ENCODE assay signal across 24 cellular contexts in genomic region chr5:147731708-147732551, GRCh38. TPM values are rescaled to one million over a fixed set of nuclear protein-coding genes. Genes with fewer than 3 reads are reported as not detected.
"Had no signal": no experiment of that assay in that cellular context is flagged by ENCODE, and none has a peak within 500 bp of the region (broad histone marks: within the 10 kb centered on the region; RNA-seq: fewer than 3 reads in every experiment).

No MANE protein-coding gene starts in this region.

- H3K4me3 ChIP-seq: body of pancreas, esophagus muscularis mucosa, ovary, psoas muscle, vagina had no signal

- H3K27ac ChIP-seq: body of pancreas, esophagus muscularis mucosa, ovary, psoas muscle, vagina had no signal

- H3K9me3 ChIP-seq: body of pancreas, esophagus muscularis mucosa, ovary, psoas muscle, vagina had no signal

- H3K36me3 ChIP-seq: esophagus muscularis mucosa, ovary, vagina had no signal

- H3K4me3 Mint-ChIP-seq: activated CD4-positive, alpha-beta T cell treated with anti-CD3 and anti-CD28 coated beads, Interleukin-2, amount 10 ng/mL, durations not matched to agents 7 days and 5 days; activated CD8-positive, alpha-beta memory T cell treated with anti-CD3 and anti-CD28 coated beads, Interleukin-2, amount 10 ng/mL, durations not matched to agents 7 days and 5 days; activated CD8-positive, alpha-beta T cell treated with anti-CD3 and anti-CD28 coated beads for 36 hours; activated naive CD8-positive, alpha-beta T cell treated with anti-CD3 and anti-CD28 coated beads, Interleukin-2, amount 50 U/mL, for 24 hours; effector memory CD8-positive, alpha-beta T cell; naive thymus-derived CD4-positive, alpha-beta T cell; T-helper 17 cell had no signal

- H3K27me3 ChIP-seq: body of pancreas, esophagus muscularis mucosa, ovary, vagina had no signal

- H3K27ac Mint-ChIP-seq: activated CD4-positive, alpha-beta T cell treated with anti-CD3 and anti-CD28 coated beads, Interleukin-2, amount 10 ng/mL, durations not matched to agents 7 days and 5 days; activated CD8-positive, alpha-beta memory T cell treated with anti-CD3 and anti-CD28 coated beads, Interleukin-2, amount 10 ng/mL, durations not matched to agents 7 days and 5 days; activated CD8-positive, alpha-beta T cell treated with anti-CD3 and anti-CD28 coated beads for 36 hours; activated naive CD8-positive, alpha-beta T cell treated with anti-CD3 and anti-CD28 coated beads, Interleukin-2, amount 50 U/mL, for 24 hours; effector memory CD8-positive, alpha-beta T cell; naive thymus-derived CD4-positive, alpha-beta T cell; T-helper 17 cell had no signal

- H3K4me1 Mint-ChIP-seq: activated CD8-positive, alpha-beta memory T cell treated with anti-CD3 and anti-CD28 coated beads, Interleukin-2, amount 10 ng/mL, durations not matched to agents 7 days and 5 days; activated naive CD8-positive, alpha-beta T cell treated with anti-CD3 and anti-CD28 coated beads, Interleukin-2, amount 50 U/mL, for 24 hours; T-helper 17 cell had no signal

- H3K4me1 ChIP-seq: body of pancreas, esophagus muscularis mucosa, psoas muscle, vagina had no signal

- DNase-seq: activated CD4-positive, alpha-beta T cell treated with anti-CD3 and anti-CD28 coated beads, Interleukin-2, amount 10 ng/mL, durations not matched to agents 7 days and 5 days; activated CD8-positive, alpha-beta memory T cell treated with anti-CD3 and anti-CD28 coated beads, Interleukin-2, amount 10 ng/mL, durations not matched to agents 7 days and 5 days; activated CD8-positive, alpha-beta T cell treated with anti-CD3 and anti-CD28 coated beads for 36 hours; activated effector memory CD4-positive, alpha-beta T cell treated with anti-CD3 and anti-CD28 coated beads, Interleukin-2, amount 50 U/mL, for 16 hours; activated naive CD4-positive, alpha-beta T cell treated with anti-CD3 and anti-CD28 coated beads, Interleukin-2, amount 50 U/mL, for 16 hours; activated naive CD8-positive, alpha-beta T cell treated with anti-CD3 and anti-CD28 coated beads, Interleukin-2, amount 50 U/mL, for 24 hours; activated T-cell treated with anti-CD3 and anti-CD28 coated beads for 4 hours; body of pancreas; central memory CD4-positive, alpha-beta T cell; effector memory CD8-positive, alpha-beta T cell; left colon; mesendoderm; naive thymus-derived CD4-positive, alpha-beta T cell; ovary; psoas muscle; right cardiac atrium; stimulated activated CD4-positive, alpha-beta T cell treated with anti-CD3 and anti-CD28 coated beads, Interleukin-4, amount 100 ng/mL, for 24 hours; stimulated activated naive CD4-positive, alpha-beta T cell treated with Interleukin-2 at 50 U/mL for 16 hours; SW 1271; T-helper 17 cell; trophoblast cell had no signal

- H3K27me3 Mint-ChIP-seq: activated CD4-positive, alpha-beta T cell treated with anti-CD3 and anti-CD28 coated beads, Interleukin-2, amount 10 ng/mL, durations not matched to agents 7 days and 5 days; activated CD8-positive, alpha-beta memory T cell treated with anti-CD3 and anti-CD28 coated beads, Interleukin-2, amount 10 ng/mL, durations not matched to agents 7 days and 5 days; activated CD8-positive, alpha-beta T cell treated with anti-CD3 and anti-CD28 coated beads for 36 hours; activated naive CD8-positive, alpha-beta T cell treated with anti-CD3 and anti-CD28 coated beads, Interleukin-2, amount 50 U/mL, for 24 hours; effector memory CD8-positive, alpha-beta T cell; naive thymus-derived CD4-positive, alpha-beta T cell; T-helper 17 cell had no signal

- H3K36me3 Mint-ChIP-seq: activated CD8-positive, alpha-beta memory T cell treated with anti-CD3 and anti-CD28 coated beads, Interleukin-2, amount 10 ng/mL, durations not matched to agents 7 days and 5 days had no signal

- ATAC-seq: activated CD8-positive, alpha-beta memory T cell treated with anti-CD3 and anti-CD28 coated beads, Interleukin-2, amount 10 ng/mL, durations not matched to agents 7 days and 5 days; activated CD8-positive, alpha-beta T cell treated with anti-CD3 and anti-CD28 coated beads for 36 hours; activated naive CD8-positive, alpha-beta T cell treated with anti-CD3 and anti-CD28 coated beads, Interleukin-2, amount 50 U/mL, for 24 hours; body of pancreas; effector memory CD8-positive, alpha-beta T cell; left colon; naive thymus-derived CD4-positive, alpha-beta T cell; psoas muscle; right cardiac atrium; T-helper 17 cell had no signal

RNA-seq across cellular contexts. Expression of gene JAKMIP2, which starts 50.6 kb away (rescaled TPM):
- total RNA-seq: dermis microvascular lymphatic vessel endothelial cell had no signal
